Comparison of ENCODE assay signal across 1 cellular context in the genomic region with DNA sequence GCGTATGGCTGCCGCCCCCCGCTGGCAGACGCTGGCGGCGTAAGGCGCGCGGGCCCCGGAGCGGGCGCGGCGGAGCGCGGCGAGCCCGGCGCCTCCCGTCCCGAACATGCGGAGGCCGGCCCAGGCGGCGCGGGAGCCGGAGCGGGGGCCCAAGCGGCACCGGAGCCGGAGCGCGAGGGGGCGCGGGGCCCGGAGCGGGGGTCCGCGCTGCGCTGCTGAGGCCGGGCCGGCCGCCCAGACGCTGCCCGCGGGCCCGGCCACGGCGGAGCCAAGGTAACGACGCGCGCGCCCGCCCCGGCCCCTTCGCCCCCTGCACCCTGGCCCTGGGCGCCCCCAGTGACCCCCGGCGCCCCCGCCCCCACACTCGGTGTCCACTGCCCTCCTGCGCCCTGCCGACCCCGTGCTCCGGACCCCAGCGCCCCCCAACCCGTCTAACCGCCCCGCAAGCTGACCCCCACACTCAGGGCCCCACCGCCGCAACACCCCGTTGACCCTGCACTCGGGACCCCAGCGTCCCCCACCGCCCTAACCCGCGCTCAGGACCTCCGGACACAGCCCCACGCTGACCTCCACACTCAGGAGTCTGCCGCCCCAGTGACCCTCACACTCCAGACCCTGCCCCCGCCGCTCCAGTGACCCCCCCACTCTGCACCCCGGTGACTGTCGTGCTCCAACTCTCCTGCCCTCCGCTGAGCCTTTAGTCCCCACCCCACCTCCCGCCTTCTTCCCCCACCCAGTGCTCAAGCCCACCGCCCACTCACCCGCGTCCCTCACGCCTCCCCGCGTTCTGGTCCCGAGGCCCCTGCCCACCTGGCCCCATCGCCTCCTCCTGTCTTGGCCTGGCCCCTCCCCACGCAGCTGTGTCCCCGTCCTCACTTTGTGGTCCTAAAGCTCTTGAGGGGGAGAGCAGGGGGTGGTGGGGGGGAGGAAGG.
A peak's percentile ranks its signal among the peaks of the same experiment; 100 is the strongest.
TF ChIP-seq lines count a peak whose summit lies in the region.

TSS of gene CSNK1G2 (plus strand) at position 27 of the 932 bp plus-strand sequence. CDS start 28,601 bp downstream, outside the sequence.

TF ChIP-seq in HepG2, 621 proteins besides CTCF, POLR2A, EP300 and RAD21 (continued from another document and continues in another):
- TF ChIP-seq SP2 (CRISPR knock-in tag; IDR thresholded peaks at IDR 0.05) (no peak), NKX3-1 (CRISPR knock-in tag; IDR thresholded peaks at IDR 0.05) (no peak), FOSL1 (CRISPR knock-in tag; IDR thresholded peaks at IDR 0.05; ENCODE audit: borderline replicate concordance) (no peak), CEBPB (IDR thresholded peaks at IDR 0.05; ENCODE audit: borderline replicate concordance, low read depth, low read length) (no peak), FOXA3 (CRISPR knock-in tag; IDR thresholded peaks at IDR 0.05) (no peak), ZBTB42 (CRISPR knock-in tag; IDR thresholded peaks at IDR 0.05) (no peak), ZNF207 (IDR thresholded peaks at IDR 0.05; ENCODE audit: borderline replicate concordance) (no peak), SRF (IDR thresholded peaks at IDR 0.05; ENCODE audit: low read depth, low read length) (no peak), ZNF432 (CRISPR knock-in tag; IDR thresholded peaks at IDR 0.05; ENCODE audit: borderline replicate concordance) (no peak), ZNF460 (CRISPR knock-in tag; IDR thresholded peaks at IDR 0.05; ENCODE audit: borderline replicate concordance) (no peak), ERF (CRISPR knock-in tag; IDR thresholded peaks at IDR 0.05) (no peak), BHLHE40 (IDR thresholded peaks at IDR 0.05; ENCODE audit: low read length) (no peak), LBX2 (CRISPR knock-in tag; IDR thresholded peaks at IDR 0.05; ENCODE audit: borderline replicate concordance) (no peak), ZNF20 (CRISPR knock-in tag; IDR thresholded peaks at IDR 0.05) (no peak), BRD4 (CRISPR knock-in tag; IDR thresholded peaks at IDR 0.05) (no peak), PREB (CRISPR knock-in tag; IDR thresholded peaks at IDR 0.05) (no peak), TBX3 (IDR thresholded peaks at IDR 0.05; ENCODE audit: borderline replicate concordance) (no peak), AGO1 (IDR thresholded peaks at IDR 0.05; ENCODE audit: low read depth, low read length, poor library complexity, severe bottlenecking) (no peak), ZNF224 (CRISPR knock-in tag; IDR thresholded peaks at IDR 0.05) (no peak), PHB2 (IDR thresholded peaks at IDR 0.05; ENCODE audit: partially characterized antibody) (no peak), KDM5B (CRISPR knock-in tag; IDR thresholded peaks at IDR 0.05; ENCODE audit: borderline replicate concordance) (no peak), KDM5A (IDR thresholded peaks at IDR 0.05; ENCODE audit: borderline replicate concordance, low read length) (peak; percentile 62; the same call in 1 of the 2 replicates), HES4 (CRISPR knock-in tag; IDR thresholded peaks at IDR 0.05; ENCODE audit: borderline replicate concordance) (no peak), ZNF598 (CRISPR knock-in tag; IDR thresholded peaks at IDR 0.05; ENCODE audit: borderline replicate concordance) (no peak), ZFP1 (CRISPR knock-in tag; IDR thresholded peaks at IDR 0.05) (no peak), ISL2 (CRISPR knock-in tag; IDR thresholded peaks at IDR 0.05) (0 out of 2 replicates have a peak, but pooled peaks have one; percentile 4), AGO2 (optimal IDR thresholded peaks at IDR 0.05; ENCODE audit: low read depth, low read length) (no peak), GTF2F1 (IDR thresholded peaks at IDR 0.05; ENCODE audit: low read length) (no peak)
- TF ChIP-seq, protein P1, sequence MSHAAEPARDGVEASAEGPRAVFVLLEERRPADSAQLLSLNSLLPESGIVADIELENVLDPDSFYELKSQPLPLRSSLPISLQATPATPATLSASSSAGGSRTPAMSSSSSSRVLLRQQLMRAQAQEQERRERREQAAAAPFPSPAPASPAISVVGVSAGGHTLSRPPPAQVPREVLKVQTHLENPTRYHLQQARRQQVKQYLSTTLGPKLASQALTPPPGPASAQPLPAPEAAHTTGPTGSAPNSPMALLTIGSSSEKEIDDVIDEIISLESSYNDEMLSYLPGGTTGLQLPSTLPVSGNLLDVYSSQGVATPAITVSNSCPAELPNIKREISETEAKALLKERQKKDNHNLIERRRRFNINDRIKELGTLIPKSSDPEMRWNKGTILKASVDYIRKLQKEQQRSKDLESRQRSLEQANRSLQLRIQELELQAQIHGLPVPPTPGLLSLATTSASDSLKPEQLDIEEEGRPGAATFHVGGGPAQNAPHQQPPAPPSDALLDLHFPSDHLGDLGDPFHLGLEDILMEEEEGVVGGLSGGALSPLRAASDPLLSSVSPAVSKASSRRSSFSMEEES (CRISPR knock-in tag; IDR thresholded peaks at IDR 0.05) = no peak
- TF ChIP-seq, protein P2, sequence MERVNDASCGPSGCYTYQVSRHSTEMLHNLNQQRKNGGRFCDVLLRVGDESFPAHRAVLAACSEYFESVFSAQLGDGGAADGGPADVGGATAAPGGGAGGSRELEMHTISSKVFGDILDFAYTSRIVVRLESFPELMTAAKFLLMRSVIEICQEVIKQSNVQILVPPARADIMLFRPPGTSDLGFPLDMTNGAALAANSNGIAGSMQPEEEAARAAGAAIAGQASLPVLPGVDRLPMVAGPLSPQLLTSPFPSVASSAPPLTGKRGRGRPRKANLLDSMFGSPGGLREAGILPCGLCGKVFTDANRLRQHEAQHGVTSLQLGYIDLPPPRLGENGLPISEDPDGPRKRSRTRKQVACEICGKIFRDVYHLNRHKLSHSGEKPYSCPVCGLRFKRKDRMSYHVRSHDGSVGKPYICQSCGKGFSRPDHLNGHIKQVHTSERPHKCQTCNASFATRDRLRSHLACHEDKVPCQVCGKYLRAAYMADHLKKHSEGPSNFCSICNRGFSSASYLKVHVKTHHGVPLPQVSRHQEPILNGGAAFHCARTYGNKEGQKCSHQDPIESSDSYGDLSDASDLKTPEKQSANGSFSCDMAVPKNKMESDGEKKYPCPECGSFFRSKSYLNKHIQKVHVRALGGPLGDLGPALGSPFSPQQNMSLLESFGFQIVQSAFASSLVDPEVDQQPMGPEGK (CRISPR knock-in tag; IDR thresholded peaks at IDR 0.05) = no peak
- TF ChIP-seq, protein P3, sequence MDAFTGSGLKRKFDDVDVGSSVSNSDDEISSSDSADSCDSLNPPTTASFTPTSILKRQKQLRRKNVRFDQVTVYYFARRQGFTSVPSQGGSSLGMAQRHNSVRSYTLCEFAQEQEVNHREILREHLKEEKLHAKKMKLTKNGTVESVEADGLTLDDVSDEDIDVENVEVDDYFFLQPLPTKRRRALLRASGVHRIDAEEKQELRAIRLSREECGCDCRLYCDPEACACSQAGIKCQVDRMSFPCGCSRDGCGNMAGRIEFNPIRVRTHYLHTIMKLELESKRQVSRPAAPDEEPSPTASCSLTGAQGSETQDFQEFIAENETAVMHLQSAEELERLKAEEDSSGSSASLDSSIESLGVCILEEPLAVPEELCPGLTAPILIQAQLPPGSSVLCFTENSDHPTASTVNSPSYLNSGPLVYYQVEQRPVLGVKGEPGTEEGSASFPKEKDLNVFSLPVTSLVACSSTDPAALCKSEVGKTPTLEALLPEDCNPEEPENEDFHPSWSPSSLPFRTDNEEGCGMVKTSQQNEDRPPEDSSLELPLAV (CRISPR knock-in tag; conservative IDR thresholded peaks at IDR 0.05; ENCODE audit: low read depth) = no peak
- TF ChIP-seq, protein P4, sequence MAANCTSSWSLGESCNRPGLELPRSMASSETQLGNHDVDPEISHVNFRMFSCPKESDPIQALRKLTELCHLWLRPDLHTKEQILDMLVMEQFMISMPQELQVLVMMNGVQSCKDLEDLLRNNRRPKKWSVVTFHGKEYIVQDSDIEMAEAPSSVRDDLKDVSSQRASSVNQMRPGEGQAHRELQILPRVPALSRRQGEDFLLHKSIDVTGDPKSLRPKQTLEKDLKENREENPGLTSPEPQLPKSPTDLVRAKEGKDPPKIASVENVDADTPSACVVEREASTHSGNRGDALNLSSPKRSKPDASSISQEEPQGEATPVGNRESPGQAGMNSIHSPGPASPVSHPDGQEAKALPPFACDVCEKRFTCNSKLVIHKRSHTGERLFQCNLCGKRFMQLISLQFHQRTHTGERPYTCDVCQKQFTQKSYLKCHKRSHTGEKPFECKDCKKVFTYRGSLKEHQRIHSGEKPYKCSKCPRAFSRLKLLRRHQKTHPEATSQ (CRISPR knock-in tag; IDR thresholded peaks at IDR 0.05; ENCODE audit: borderline replicate concordance) = no peak
- TF ChIP-seq, protein P5, sequence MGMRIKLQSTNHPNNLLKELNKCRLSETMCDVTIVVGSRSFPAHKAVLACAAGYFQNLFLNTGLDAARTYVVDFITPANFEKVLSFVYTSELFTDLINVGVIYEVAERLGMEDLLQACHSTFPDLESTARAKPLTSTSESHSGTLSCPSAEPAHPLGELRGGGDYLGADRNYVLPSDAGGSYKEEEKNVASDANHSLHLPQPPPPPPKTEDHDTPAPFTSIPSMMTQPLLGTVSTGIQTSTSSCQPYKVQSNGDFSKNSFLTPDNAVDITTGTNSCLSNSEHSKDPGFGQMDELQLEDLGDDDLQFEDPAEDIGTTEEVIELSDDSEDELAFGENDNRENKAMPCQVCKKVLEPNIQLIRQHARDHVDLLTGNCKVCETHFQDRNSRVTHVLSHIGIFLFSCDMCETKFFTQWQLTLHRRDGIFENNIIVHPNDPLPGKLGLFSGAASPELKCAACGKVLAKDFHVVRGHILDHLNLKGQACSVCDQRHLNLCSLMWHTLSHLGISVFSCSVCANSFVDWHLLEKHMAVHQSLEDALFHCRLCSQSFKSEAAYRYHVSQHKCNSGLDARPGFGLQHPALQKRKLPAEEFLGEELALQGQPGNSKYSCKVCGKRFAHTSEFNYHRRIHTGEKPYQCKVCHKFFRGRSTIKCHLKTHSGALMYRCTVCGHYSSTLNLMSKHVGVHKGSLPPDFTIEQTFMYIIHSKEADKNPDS (CRISPR knock-in tag; IDR thresholded peaks at IDR 0.05) = no peak
- TF ChIP-seq, protein P6, sequence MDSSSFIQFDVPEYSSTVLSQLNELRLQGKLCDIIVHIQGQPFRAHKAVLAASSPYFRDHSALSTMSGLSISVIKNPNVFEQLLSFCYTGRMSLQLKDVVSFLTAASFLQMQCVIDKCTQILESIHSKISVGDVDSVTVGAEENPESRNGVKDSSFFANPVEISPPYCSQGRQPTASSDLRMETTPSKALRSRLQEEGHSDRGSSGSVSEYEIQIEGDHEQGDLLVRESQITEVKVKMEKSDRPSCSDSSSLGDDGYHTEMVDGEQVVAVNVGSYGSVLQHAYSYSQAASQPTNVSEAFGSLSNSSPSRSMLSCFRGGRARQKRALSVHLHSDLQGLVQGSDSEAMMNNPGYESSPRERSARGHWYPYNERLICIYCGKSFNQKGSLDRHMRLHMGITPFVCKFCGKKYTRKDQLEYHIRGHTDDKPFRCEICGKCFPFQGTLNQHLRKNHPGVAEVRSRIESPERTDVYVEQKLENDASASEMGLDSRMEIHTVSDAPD (CRISPR knock-in tag; IDR thresholded peaks at IDR 0.05) = no peak
- TF ChIP-seq, protein P7, sequence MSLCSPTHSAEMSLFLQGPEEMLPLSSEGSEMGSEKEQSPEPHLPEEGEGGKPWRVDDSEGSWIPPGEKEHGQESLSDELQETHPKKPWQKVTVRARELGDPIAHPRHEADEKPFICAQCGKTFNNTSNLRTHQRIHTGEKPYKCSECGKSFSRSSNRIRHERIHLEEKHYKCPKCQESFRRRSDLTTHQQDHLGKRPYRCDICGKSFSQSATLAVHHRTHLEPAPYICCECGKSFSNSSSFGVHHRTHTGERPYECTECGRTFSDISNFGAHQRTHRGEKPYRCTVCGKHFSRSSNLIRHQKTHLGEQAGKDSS (CRISPR knock-in tag; IDR thresholded peaks at IDR 0.05; ENCODE audit: borderline replicate concordance, low read depth) = peak; percentile 76; the same call in 1 of the 2 replicates
- TF ChIP-seq, protein P8, sequence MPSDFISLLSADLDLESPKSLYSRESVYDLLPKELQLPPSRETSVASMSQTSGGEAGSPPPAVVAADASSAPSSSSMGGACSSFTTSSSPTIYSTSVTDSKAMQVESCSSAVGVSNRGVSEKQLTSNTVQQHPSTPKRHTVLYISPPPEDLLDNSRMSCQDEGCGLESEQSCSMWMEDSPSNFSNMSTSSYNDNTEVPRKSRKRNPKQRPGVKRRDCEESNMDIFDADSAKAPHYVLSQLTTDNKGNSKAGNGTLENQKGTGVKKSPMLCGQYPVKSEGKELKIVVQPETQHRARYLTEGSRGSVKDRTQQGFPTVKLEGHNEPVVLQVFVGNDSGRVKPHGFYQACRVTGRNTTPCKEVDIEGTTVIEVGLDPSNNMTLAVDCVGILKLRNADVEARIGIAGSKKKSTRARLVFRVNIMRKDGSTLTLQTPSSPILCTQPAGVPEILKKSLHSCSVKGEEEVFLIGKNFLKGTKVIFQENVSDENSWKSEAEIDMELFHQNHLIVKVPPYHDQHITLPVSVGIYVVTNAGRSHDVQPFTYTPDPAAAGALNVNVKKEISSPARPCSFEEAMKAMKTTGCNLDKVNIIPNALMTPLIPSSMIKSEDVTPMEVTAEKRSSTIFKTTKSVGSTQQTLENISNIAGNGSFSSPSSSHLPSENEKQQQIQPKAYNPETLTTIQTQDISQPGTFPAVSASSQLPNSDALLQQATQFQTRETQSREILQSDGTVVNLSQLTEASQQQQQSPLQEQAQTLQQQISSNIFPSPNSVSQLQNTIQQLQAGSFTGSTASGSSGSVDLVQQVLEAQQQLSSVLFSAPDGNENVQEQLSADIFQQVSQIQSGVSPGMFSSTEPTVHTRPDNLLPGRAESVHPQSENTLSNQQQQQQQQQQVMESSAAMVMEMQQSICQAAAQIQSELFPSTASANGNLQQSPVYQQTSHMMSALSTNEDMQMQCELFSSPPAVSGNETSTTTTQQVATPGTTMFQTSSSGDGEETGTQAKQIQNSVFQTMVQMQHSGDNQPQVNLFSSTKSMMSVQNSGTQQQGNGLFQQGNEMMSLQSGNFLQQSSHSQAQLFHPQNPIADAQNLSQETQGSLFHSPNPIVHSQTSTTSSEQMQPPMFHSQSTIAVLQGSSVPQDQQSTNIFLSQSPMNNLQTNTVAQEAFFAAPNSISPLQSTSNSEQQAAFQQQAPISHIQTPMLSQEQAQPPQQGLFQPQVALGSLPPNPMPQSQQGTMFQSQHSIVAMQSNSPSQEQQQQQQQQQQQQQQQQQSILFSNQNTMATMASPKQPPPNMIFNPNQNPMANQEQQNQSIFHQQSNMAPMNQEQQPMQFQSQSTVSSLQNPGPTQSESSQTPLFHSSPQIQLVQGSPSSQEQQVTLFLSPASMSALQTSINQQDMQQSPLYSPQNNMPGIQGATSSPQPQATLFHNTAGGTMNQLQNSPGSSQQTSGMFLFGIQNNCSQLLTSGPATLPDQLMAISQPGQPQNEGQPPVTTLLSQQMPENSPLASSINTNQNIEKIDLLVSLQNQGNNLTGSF (CRISPR knock-in tag; IDR thresholded peaks at IDR 0.05) = no peak
